In the genomic region with DNA sequence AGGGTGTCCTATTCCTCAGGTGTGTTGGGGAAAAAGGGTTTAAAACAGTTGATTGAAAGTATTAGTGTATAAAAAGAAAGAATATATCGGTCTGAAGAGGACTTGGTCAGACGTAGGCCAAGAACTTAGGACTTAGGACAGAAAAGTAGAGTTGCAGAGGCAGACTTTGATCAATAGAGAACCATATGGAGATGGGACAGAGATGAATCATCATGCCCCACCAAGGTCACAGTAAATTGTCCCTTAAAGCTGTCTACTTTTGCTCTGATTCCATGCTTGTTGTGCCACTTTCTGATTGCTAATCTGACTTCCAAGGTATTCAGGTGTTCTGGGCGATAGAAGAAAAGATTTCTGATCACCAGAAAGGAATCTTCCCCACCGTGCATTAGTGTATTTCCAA, we compare ENCODE assay signal across 8 cellular contexts. TPM values are rescaled to one million over a fixed set of nuclear protein-coding genes. Genes with fewer than 3 reads are reported as not detected.
"Had no signal": no experiment of that assay in that cellular context is flagged by ENCODE, and none has a peak within 500 bp of the region (broad histone marks: within the 10 kb centered on the region; RNA-seq: fewer than 3 reads in every experiment).

No MANE protein-coding gene starts in this region.

- FAIRE-seq: HTR-8/SVneo, K562 had no signal

- H3K9me3 Mint-ChIP-seq: IgD-negative memory B cell had no signal

- H3K27ac Mint-ChIP-seq: IgD-negative memory B cell had no signal

- H3K9ac ChIP-seq: KMS-11 had no signal

- H3K27ac ChIP-seq: HL-60, KMS-11 had no signal

- H3K4me3 Mint-ChIP-seq: IgD-negative memory B cell had no signal

- H3K4me3 ChIP-seq: K562 had no signal

- H3K27me3 Mint-ChIP-seq: IgD-negative memory B cell had no signal

- ATAC-seq: K562 had no signal

- H3K4me2 ChIP-seq: KMS-11 had no signal

- DNase-seq: IMR-90, KBM-7, KG1 had no signal

RNA-seq across cellular contexts. Expression of a gene that starts 56.3 kb away (rescaled TPM):
- total RNA-seq: K562 had no signal
- polyA plus RNA-seq: K562 had no signal
